8 cellular contexts compared by ENCODE assay signal in genomic region chr10:30705086-30705624, GRCh38.
A peak's percentile ranks its signal among the peaks of the same experiment; 100 is the strongest.
DNase-seq lines count a peak whose midpoint lies in the region; ATAC-seq and TF ChIP-seq lines count a peak whose summit lies in the region.

No MANE protein-coding gene starts in this region.

- H3K27ac Mint-ChIP-seq in nephron progenitor cell (no peak overlapping the region), progenitor cell of endocrine pancreas (no peak overlapping the region)

- no peak for TF ChIP-seq CTCF in nephron progenitor cell (IDR thresholded peaks at IDR 0.05)
- no peak for TF ChIP-seq CTCF in progenitor cell of endocrine pancreas (IDR thresholded peaks at IDR 0.05; ENCODE audit: unreplicated experiment)

- DNase-seq in DMS79 treated with DMSO at 0.1 percent for 48 hours (lab: John Stamatoyannopoulos, UW) (peak; percentile 20), DMS79 (lab: John Stamatoyannopoulos, UW) (no peak), RPMI8226 (peak; percentile 66), nephron progenitor cell (no peak), NCI-H774 (lab: John Stamatoyannopoulos, UW) (no peak), MG63 (no peak), progenitor cell of endocrine pancreas (ENCODE audit: low spot score, unreplicated experiment) (no peak)

- peak; percentile 60 for ATAC-seq in HG02798 (IDR thresholded peaks at IDR 0.05; ENCODE audit: poor library complexity, unreplicated experiment)

- H3K9me3 ChIP-seq in MG63, result no peaks in the 10 kb centered on the region

- H3K27me3 Mint-ChIP-seq in nephron progenitor cell (ENCODE audit: low read depth, poor library complexity) (peaks cover 13% of the 10 kb centered on the region), progenitor cell of endocrine pancreas (peaks cover 22% of the 10 kb centered on the region)

- H3K9me3 Mint-ChIP-seq in nephron progenitor cell, result peaks cover 5% of the 10 kb centered on the region
- H3K9me3 Mint-ChIP-seq in progenitor cell of endocrine pancreas (ENCODE audit: low read depth), result no peaks in the 10 kb centered on the region

- H3K4me3 Mint-ChIP-seq in nephron progenitor cell, result peak overlapping the region; percentile 20
- no peak overlapping the region for H3K4me3 Mint-ChIP-seq in progenitor cell of endocrine pancreas (ENCODE audit: low read depth)

- H3K27me3 ChIP-seq in MG63, result no peaks in the 10 kb centered on the region

- H3K4me1 Mint-ChIP-seq in nephron progenitor cell (peaks cover 37% of the 10 kb centered on the region), progenitor cell of endocrine pancreas (ENCODE audit: low read depth) (peaks cover 9% of the 10 kb centered on the region)

- no peak overlapping the region for H3K4me3 ChIP-seq in MG63

- H3K36me3 Mint-ChIP-seq in nephron progenitor cell (ENCODE audit: low read depth) (no peaks in the 10 kb centered on the region), progenitor cell of endocrine pancreas (ENCODE audit: insufficient read depth) (no peaks in the 10 kb centered on the region)

- no peaks in the 10 kb centered on the region for H3K36me3 ChIP-seq in MG63

Comparison
In these comparisons a context has a peak if more than half of its experiments do, and no peak if none do; other contexts are left out.
1. DNase-seq: peak in DMS79 treated with DMSO at 0.1 percent for 48 hours (single experiment) and RPMI8226 (single experiment); none in DMS79 (single experiment), nephron progenitor cell (single experiment), NCI-H774 (single experiment), MG63 (single experiment) and progenitor cell of endocrine pancreas (single experiment).